ENCODE assay signal across 21 cellular contexts in the genomic region with DNA sequence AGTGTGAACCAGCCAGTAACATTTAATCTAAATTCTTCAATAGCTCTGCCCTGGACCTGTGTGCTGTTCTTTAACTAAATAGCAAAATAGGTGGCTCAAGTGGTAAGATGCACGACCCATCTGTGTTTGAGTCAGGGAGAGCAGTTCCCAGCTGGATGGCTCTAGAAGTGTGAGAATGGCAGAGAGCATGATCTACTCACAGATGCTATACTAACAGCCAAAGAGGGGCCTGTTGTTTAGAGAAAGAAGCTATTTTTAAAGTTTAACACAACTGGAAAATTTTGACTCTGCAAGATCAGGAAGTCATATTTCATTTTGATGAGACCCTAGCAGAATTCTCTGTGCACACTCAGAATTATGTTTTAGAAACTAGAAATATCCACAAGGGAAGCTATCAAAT.
"Had no signal": no experiment of that assay in that cellular context is flagged by ENCODE, and none has a peak within 500 bp of the region (broad histone marks: within the 10 kb centered on the region; RNA-seq: fewer than 3 reads in every experiment).

No MANE protein-coding gene starts in this region.

- H3K9me3 ChIP-seq: MG63, SJSA1 had no signal

- H3K27ac ChIP-seq: HL-60, SJSA1, SK-N-MC had no signal

- DNase-seq: KBM-7, MG63, NCI-H1092, NCI-H1105 treated with DMSO at 0.1 percent for 48 hours, NCI-H1436, NCI-H187, NCI-H2029, NCI-H2081 treated with DMSO at 0.1 percent for 48 hours, NCI-H2171, NCI-H226, NCI-H446, NCI-H510A, NCI-H524 treated with DMSO at 0.1 percent for 48 hours, NCI-H69, NCI-H774, Right ventricle myocardium superior, RPMI8226, SIG-M5 had no signal

- H3K27me3 ChIP-seq: MG63, SJSA1 had no signal

- H3K4me3 ChIP-seq: MG63, SJSA1, SK-N-MC had no signal

- H3K36me3 ChIP-seq: MG63, SJSA1 had no signal
